7 cellular contexts compared by ENCODE assay signal in the genomic region with DNA sequence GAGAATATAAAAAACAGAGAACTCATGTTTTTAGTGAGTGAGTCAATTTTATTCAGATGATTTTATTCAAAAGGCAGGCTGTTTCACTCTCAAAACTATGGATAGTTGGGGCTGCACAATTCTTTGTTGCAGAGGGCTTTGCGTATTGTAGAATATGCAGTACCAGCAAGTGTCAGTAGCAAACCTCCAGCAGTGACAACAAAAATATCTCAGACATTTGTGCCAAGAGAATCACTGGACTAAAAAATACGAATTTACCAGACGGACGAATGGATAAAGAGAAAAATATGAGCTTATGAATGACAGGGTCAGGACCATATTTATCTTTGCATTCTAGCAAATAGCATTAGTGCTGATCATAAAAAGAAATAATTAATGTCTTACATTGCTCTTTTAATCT.
"Had no signal": no experiment of that assay in that cellular context is flagged by ENCODE, and none has a peak within 500 bp of the region (broad histone marks: within the 10 kb centered on the region; RNA-seq: fewer than 3 reads in every experiment).

No MANE protein-coding gene starts in this region.

- H3K27ac Mint-ChIP-seq: HFFc6 had no signal

- H3K4me3 ChIP-seq: HAP-1, K562 had no signal

- H3K4me3 Mint-ChIP-seq: HFFc6 had no signal

- H3K9me3 ChIP-seq: HAP-1 had no signal

- H3K4me1 ChIP-seq: HAP-1 had no signal

- H3K36me3 ChIP-seq: HAP-1 had no signal

- DNase-seq: GOT3, H7, HFFc6, IMR-90 had no signal

- ATAC-seq: HCT116, K562 had no signal
